ENCODE assay signal across 10 cellular contexts in genomic region chr3:123489400-123490004, GRCh38. TPM values are rescaled to one million over a fixed set of nuclear protein-coding genes. Genes with fewer than 3 reads are reported as not detected.
A peak's percentile ranks its signal among the peaks of the same experiment; 100 is the strongest.
DNase-seq lines count a peak whose midpoint lies in the region; ATAC-seq, FAIRE-seq and TF ChIP-seq lines count a peak whose summit lies in the region.
"Had no signal": no experiment of that assay in that cellular context is flagged by ENCODE, and none has a peak within 500 bp of the region (broad histone marks: within the 10 kb centered on the region; RNA-seq: fewer than 3 reads in every experiment).

No MANE protein-coding gene starts in this region.

- no peaks in the 10 kb centered on the region for H3K36me3 ChIP-seq in kidney (ENCODE audit: control insufficient read depth in 1 of 2, insufficient read depth in 2 of 2, low read length in 2 of 2)

- CTCF ChIA-PET in T-cell (lab: Charles Lee), result interaction anchor here in 1 of 2 donors (1.0 kb wide), 1 partner anchor 62 kb away, joined by 3 read pairs; no protein-coding TSS in a partner anchor

- H3K9ac ChIP-seq in kidney (ENCODE audit: low read length in 2 of 2), result no peak overlapping the region

- intact Hi-C loops in kidney (cut with DNase I), result loop anchor here (5.0 kb wide), 1 partner anchor 162 kb away; no protein-coding TSS in a partner anchor

- H3K27me3 Mint-ChIP-seq in T-cell, result peaks cover 4% of the 10 kb centered on the region in 2 donors
- H3K27me3 Mint-ChIP-seq: CD4-positive, CD25-positive, alpha-beta regulatory T cell had no signal

- no peak overlapping the region for H3K4me3 Mint-ChIP-seq in T-cell
- H3K4me3 Mint-ChIP-seq: CD4-positive, CD25-positive, alpha-beta regulatory T cell; dendritic cell treated with granulocyte-macrophage colony-stimulating factor and Interleukin-4, amounts not matched to agents 40 ng/mL and 50 ng/mL, for 4 days had no signal

- DNase-seq in NCI-H1436 (lab: John Stamatoyannopoulos, UW) (peak; percentile 62), NCI-H1436 treated with DMSO at 0.1 percent for 48 hours (lab: John Stamatoyannopoulos, UW) (no peak), NAMALWA (ENCODE audit: low spot score) (peak; percentile 65), T-cell (peak in 19 of 34 experiments; percentile 5 to 31 (median 17)), cardiac fibroblast (ENCODE audit: low read depth in 2 of 2) (peak; percentile 77), kidney (peak; percentile 83)
- DNase-seq in stimulated activated CD4-positive, alpha-beta T cell treated with anti-CD3 and anti-CD28 coated beads, Interleukin-1b, Interleukin-23, amount 100 ng/mL, for 48 hours, result peak; percentile 22

- no peaks in the 10 kb centered on the region for H3K9me3 Mint-ChIP-seq in T-cell
- H3K9me3 Mint-ChIP-seq: dendritic cell treated with granulocyte-macrophage colony-stimulating factor and Interleukin-4, amounts not matched to agents 40 ng/mL and 50 ng/mL, for 4 days had no signal

- no peaks in the 10 kb centered on the region for H3K9me3 ChIP-seq in kidney (ENCODE audit: control insufficient read depth in 1 of 2, low read length in 2 of 2)

- TF ChIP-seq CTCF in cardiac fibroblast (IDR thresholded peaks at IDR 0.05; ENCODE audit: low read depth, low read length) (peak; percentile 91), kidney (IDR thresholded peaks at IDR 0.05; ENCODE audit: borderline replicate concordance, extremely low read depth, insufficient read depth) (peak; percentile 95)

- H3K27ac ChIP-seq in kidney (ENCODE audit: low read depth in 2 of 2, low read length in 2 of 2), result no peak overlapping the region

- ATAC-seq in T-cell (replicated peaks in 1 of 4) (peak in 2 of 4 experiments; percentile 27 to 58), HG03354 (IDR thresholded peaks at IDR 0.05; ENCODE audit: poor library complexity, severe bottlenecking, unreplicated experiment) (no peak)

- H3K4me3 ChIP-seq in cardiac fibroblast (replicated peaks in 1 of 2; ENCODE audit: low read depth in 2 of 2, low read length in 2 of 2) (no peak overlapping the region), kidney (ENCODE audit: low read length in 2 of 2) (no peak overlapping the region)

- peaks cover 0 to 5% (median 0%) of the 10 kb centered on the region in 3 donors for H3K4me1 Mint-ChIP-seq in T-cell

- POLR2A ChIA-PET in T-cell (lab: Charles Lee), result interaction anchor here in 1 of 2 donors (0.5 kb wide), 1 partner anchor 1848 kb away, joined by 4 read pairs; no protein-coding TSS in a partner anchor

- FAIRE-seq in kidney (lab: Jason Lieb, UNC), result no peak

- H3K4me1 ChIP-seq in kidney (ENCODE audit: control insufficient read depth in 1 of 2, insufficient read depth in 1 of 2, low read depth in 1 of 2, low read length in 2 of 2), result peaks cover 0 to 2% of the 10 kb centered on the region in 2 donors

- peaks cover 18% of the 10 kb centered on the region for H3K36me3 Mint-ChIP-seq in T-cell

- H3K27ac Mint-ChIP-seq in T-cell, result no peak overlapping the region
- H3K27ac Mint-ChIP-seq: dendritic cell treated with granulocyte-macrophage colony-stimulating factor and Interleukin-4, amounts not matched to agents 40 ng/mL and 50 ng/mL, for 4 days had no signal

RNA-seq across cellular contexts. Expression of gene ADCY5, which starts 40.6 kb away (rescaled TPM):
- total RNA-seq in T-cell (under 1 TPM in 1 of 5 donors, not detected in 4; 0.23 TPM), kidney (33.6 TPM)
- polyA plus RNA-seq in kidney (ENCODE audit: insufficient read depth, low read depth, low replicate concordance), result 7.1 TPM
- total RNA-seq: CD4-positive, CD25-positive, alpha-beta regulatory T cell had no signal

Comparison
In these comparisons a context has a peak if more than half of its experiments do, and no peak if none do; other contexts are left out.
1. RNA of gene ADCY5, which starts 40.6 kb away (total RNA-seq): 33.6 TPM in kidney (single experiment); 0.23 TPM in T-cell; every median in the first group is over 10 times any median in the second.